1 cellular context compared by ENCODE assay signal in the genomic region with DNA sequence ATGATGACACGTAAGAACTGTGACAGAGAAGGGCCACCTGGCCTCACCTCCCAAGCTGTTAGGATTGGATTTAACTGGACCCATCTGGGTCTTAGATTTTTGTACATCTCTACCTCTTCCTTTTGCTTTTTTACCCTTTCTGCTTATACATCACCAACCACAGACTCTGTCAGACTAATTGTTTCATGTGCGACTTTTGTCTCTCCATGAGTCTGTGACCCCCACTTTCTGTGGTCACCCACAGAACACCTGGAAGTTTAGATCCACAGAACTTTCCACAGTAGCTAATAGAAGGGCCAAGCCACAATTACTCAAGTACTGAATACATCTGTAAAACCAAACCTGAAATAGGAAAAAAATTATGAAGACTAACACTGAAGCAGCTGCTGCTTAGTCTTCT.
TF ChIP-seq lines count a peak whose summit lies in the region.

No MANE protein-coding gene starts in this region.

TF ChIP-seq in IMR-90, 13 proteins besides CTCF, POLR2A, EP300 and RAD21:
- TF ChIP-seq MAZ (IDR thresholded peaks at IDR 0.05; ENCODE audit: borderline replicate concordance, low read depth, low read length) (no peak), SMC3 (IDR thresholded peaks at IDR 0.05; ENCODE audit: low read depth, low read length) (no peak), FOS (IDR thresholded peaks at IDR 0.05; ENCODE audit: low read depth, low read length) (no peak), RFX5 (IDR thresholded peaks at IDR 0.05; ENCODE audit: low read depth, low read length) (no peak), CEBPB (IDR thresholded peaks at IDR 0.05; ENCODE audit: low read depth, low read length) (no peak), NFE2L2 (IDR thresholded peaks at IDR 0.05; ENCODE audit: low read depth, low read length) (no peak), MAFK (IDR thresholded peaks at IDR 0.05; ENCODE audit: low read depth, low read length) (no peak), BHLHE40 (IDR thresholded peaks at IDR 0.05; ENCODE audit: low read depth, low read length) (no peak), MXI1 (IDR thresholded peaks at IDR 0.05; ENCODE audit: borderline replicate concordance, low read depth, low read length) (no peak)
- TF ChIP-seq, protein P1, sequence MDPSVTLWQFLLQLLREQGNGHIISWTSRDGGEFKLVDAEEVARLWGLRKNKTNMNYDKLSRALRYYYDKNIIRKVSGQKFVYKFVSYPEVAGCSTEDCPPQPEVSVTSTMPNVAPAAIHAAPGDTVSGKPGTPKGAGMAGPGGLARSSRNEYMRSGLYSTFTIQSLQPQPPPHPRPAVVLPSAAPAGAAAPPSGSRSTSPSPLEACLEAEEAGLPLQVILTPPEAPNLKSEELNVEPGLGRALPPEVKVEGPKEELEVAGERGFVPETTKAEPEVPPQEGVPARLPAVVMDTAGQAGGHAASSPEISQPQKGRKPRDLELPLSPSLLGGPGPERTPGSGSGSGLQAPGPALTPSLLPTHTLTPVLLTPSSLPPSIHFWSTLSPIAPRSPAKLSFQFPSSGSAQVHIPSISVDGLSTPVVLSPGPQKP (IDR thresholded peaks at IDR 0.05; ENCODE audit: borderline replicate concordance, low read depth, low read length): no peak
